In genomic region chr17:37118738-37119137, GRCh38 we compare ENCODE assay signal across 27 cellular contexts.
A peak's percentile ranks its signal among the peaks of the same experiment; 100 is the strongest.
DNase-seq lines count a peak whose midpoint lies in the region; ATAC-seq, FAIRE-seq and TF ChIP-seq lines count a peak whose summit lies in the region.
"Had no signal": no experiment of that assay in that cellular context is flagged by ENCODE, and none has a peak within 500 bp of the region (broad histone marks: within the 10 kb centered on the region; RNA-seq: fewer than 3 reads in every experiment).

No MANE protein-coding gene starts in this region.

- TF ChIP-seq CTCF in liver (IDR thresholded peaks at IDR 0.05; ENCODE audit: low read depth, low read length, missing input control) (no peak), HepG2 (CRISPR knock-in tag; IDR thresholded peaks at IDR 0.05) (no peak), WTC11 (IDR thresholded peaks at IDR 0.05) (no peak), testis (IDR thresholded peaks at IDR 0.05) (no peak)

- FAIRE-seq in HepG2 (lab: Jason Lieb, UNC) (no peak), H54 (lab: Jason Lieb, UNC) (no peak)
- FAIRE-seq: A204.1, G401.6 had no signal

- ATAC-seq in HepG2, result no peak
- no peak for ATAC-seq in WTC11
- peak; percentile 30 for ATAC-seq in left lobe of liver
- ATAC-seq: HCT116, Right ventricle myocardium inferior had no signal

- no peak for TF ChIP-seq RAD21 in liver (IDR thresholded peaks at IDR 0.05)
- TF ChIP-seq RAD21 in HepG2 (CRISPR knock-in tag; IDR thresholded peaks at IDR 0.05), result no peak

- no TSS peak for BruUV-seq in HepG2 (replicated peaks; lab: Mats Ljungman, UMichigan)

- H3K4me1 ChIP-seq in liver (ENCODE audit: control insufficient read depth in 4 of 4, insufficient read depth in 4 of 4, low read length in 3 of 4) (peaks cover 10 to 19% (median 12%) of the 10 kb centered on the region in 4 donors), HepG2 (ENCODE audit: insufficient read depth, low read length) (no peaks in the 10 kb centered on the region), testis (peaks cover 8% of the 10 kb centered on the region)
- H3K4me1 ChIP-seq: SJCRH30 had no signal

- no peaks in the 10 kb centered on the region for H4K20me1 ChIP-seq in HepG2 (ENCODE audit: insufficient read depth, low read length)
- H4K20me1 ChIP-seq: BLaER1 had no signal

- intact Hi-C loops in HepG2 (cut with micrococcal nuclease; ENCODE audit: unreplicated experiment) (no loop called here), testis (cut with DNase I; ENCODE audit: low total_unique reads) (no loop called here)

- no peak for TF ChIP-seq EP300 in HepG2 (IDR thresholded peaks at IDR 0.05; ENCODE audit: low read depth in 2 of 2, low read length in 2 of 2)
- TF ChIP-seq EP300 in HepG2 (CRISPR knock-in tag; IDR thresholded peaks at IDR 0.05; ENCODE audit: borderline replicate concordance), result no peak

- H3K4me3 Mint-ChIP-seq in WTC11, result no peak overlapping the region
- H3K4me3 Mint-ChIP-seq: CD4-positive, alpha-beta memory T cell had no signal

- H3K36me3 Mint-ChIP-seq in WTC11, result peaks cover 34% of the 10 kb centered on the region

- H3K4me2 ChIP-seq in HepG2 (ENCODE audit: low read depth, low read length), result no peak overlapping the region
- H3K4me2 ChIP-seq: PC-9 had no signal

- H3K9me3 ChIP-seq in liver (ENCODE audit: control insufficient read depth in 4 of 4, low read length in 3 of 4), result no peaks in the 10 kb centered on the region
- no peaks in the 10 kb centered on the region for H3K9me3 ChIP-seq in HepG2 (ENCODE audit: low read length)
- no peaks in the 10 kb centered on the region for H3K9me3 ChIP-seq in testis
- H3K9me3 ChIP-seq: BLaER1, MG63 had no signal

- CTCF ChIA-PET in HepG2 (lab: Yijun Ruan, JAX; ENCODE audit: low intra/inter-chr PET ratio, low total read pairs), result no interaction called here
- CTCF ChIA-PET in WTC11 (lab: Charles Lee), result interaction anchor here (1.3 to 3.0 kb wide), 2 partner anchors 56 to 121 kb away, joined by 6 to 16 read pairs; no protein-coding TSS in a partner anchor

- H3K9ac ChIP-seq in liver (ENCODE audit: low read depth in 1 of 2, low read length in 2 of 2) (no peak overlapping the region), HepG2 (ENCODE audit: insufficient read depth, low read depth, low read length) (no peak overlapping the region)
- H3K9ac ChIP-seq: BLaER1 had no signal

- H3K27ac ChIP-seq in liver (ENCODE audit: low read depth in 1 of 2, low read length in 2 of 2), result peak overlapping the region; percentile 17 to 38
- H3K27ac ChIP-seq in HepG2 (ENCODE audit: extremely low read length, insufficient read depth, low read length), result no peak overlapping the region
- no peak overlapping the region for H3K27ac ChIP-seq in testis
- H3K27ac ChIP-seq: BLaER1, PC-9, SJCRH30 had no signal

- TF ChIP-seq POLR2A in HepG2 (IDR thresholded peaks at IDR 0.05; ENCODE audit: insufficient read depth in 1 of 2, low read depth in 2 of 2, low read length in 2 of 2) (no peak), testis (IDR thresholded peaks at IDR 0.05) (no peak), H54 (IDR thresholded peaks at IDR 0.05; ENCODE audit: low read depth, low read length) (no peak)

- 43% methylated on average over 3 of the region's 3 CpGs for WGBS in liver
- WGBS in HepG2 (ENCODE audit: low lambda C conversion rate), result 86% methylated on average over 3 of the region's 3 CpGs
- 21 to 38% methylated on average over 3 of the region's 3 CpGs for WGBS in testis, 2 donors

- no peak for DNase-seq in HepG2 (ENCODE audit: low spot score)
- DNase-seq in WTC11 (ENCODE audit: low spot score), result no peak
- no peak for DNase-seq in left lobe of liver (ENCODE audit: low spot score)
- peak; percentile 63 for DNase-seq in testis
- no peak for DNase-seq in activated T-cell treated with anti-CD3 and anti-CD28 coated beads, Interleukin-2, amount 50 U/mL, for 48 hours
- no peak for DNase-seq in H54 (ENCODE audit: insufficient read length, low spot score)
- DNase-seq in G401 (ENCODE audit: low spot score), result no peak
- DNase-seq: CD4-positive, alpha-beta memory T cell; COR-L47; DMS53; GOT3; KG1; MG63; NCI-H1417; NCI-H1694 treated with DMSO at 0.1 percent for 48 hours; NCI-H2081; NCI-H345; NCI-H524; NCI-H774; PC-9; SJCRH30 had no signal

- in situ Hi-C loops in HepG2 (cut with HindIII; ENCODE audit: extremely low pct_ligation_motif_present, low pct_unique_long_range_greater_than_20kb) (no loop called here), G401 (cut with HindIII; ENCODE audit: low sequenced_read_pairs) (no loop called here)

- no peaks in the 10 kb centered on the region for H3K79me2 ChIP-seq in HepG2 (ENCODE audit: insufficient read depth, low read length)

- no peaks in the 10 kb centered on the region for H3K9me3 Mint-ChIP-seq in WTC11
- H3K9me3 Mint-ChIP-seq: CD4-positive, alpha-beta memory T cell had no signal

- H3K27me3 Mint-ChIP-seq in WTC11 (ENCODE audit: low read depth), result no peaks in the 10 kb centered on the region
- H3K27me3 Mint-ChIP-seq: CD4-positive, alpha-beta memory T cell had no signal

- H3K36me3 ChIP-seq in liver (ENCODE audit: control insufficient read depth in 4 of 4, insufficient read depth in 3 of 4, low read depth in 1 of 4, low read length in 3 of 4), result peaks cover 4 to 25% (median 12%) of the 10 kb centered on the region in 4 donors
- H3K36me3 ChIP-seq in HepG2 (replicated peaks in 1 of 2; ENCODE audit: control insufficient read depth in 1 of 2, insufficient read depth in 2 of 2, low read length in 2 of 2), result peaks cover 17 to 62% of the 10 kb centered on the region in 2 experiments
- no peaks in the 10 kb centered on the region for H3K36me3 ChIP-seq in testis (ENCODE audit: low read depth, missing control alignments)

- H3K27me3 ChIP-seq in liver (ENCODE audit: control insufficient read depth in 4 of 4, insufficient read depth in 4 of 4, low read length in 3 of 4), result no peaks in the 10 kb centered on the region
- H3K27me3 ChIP-seq in HepG2 (ENCODE audit: control insufficient read depth in 1 of 2, insufficient read depth in 2 of 2, low read length in 2 of 2), result no peaks in the 10 kb centered on the region
- H3K27me3 ChIP-seq in testis, result no peaks in the 10 kb centered on the region
- H3K27me3 ChIP-seq: BLaER1, MG63, SJCRH30 had no signal

- POLR2A ChIA-PET in HepG2 (lab: Yijun Ruan, JAX) (no interaction called here), WTC11 (lab: Charles Lee) (no interaction called here)

- H2AFZ ChIP-seq in HepG2 (ENCODE audit: low read length), result no peak overlapping the region
- H2AFZ ChIP-seq: PC-9 had no signal

- H3K27ac Mint-ChIP-seq in WTC11, result peak overlapping the region; percentile 94; the same call in 1 of the 2 replicates

- peaks cover 44% of the 10 kb centered on the region for H3K4me1 Mint-ChIP-seq in WTC11
- H3K4me1 Mint-ChIP-seq: CD4-positive, alpha-beta memory T cell had no signal

- H3K4me3 ChIP-seq in liver (ENCODE audit: low read depth in 1 of 3, low read length in 3 of 3) (no peak overlapping the region), HepG2 (replicated peaks in 1 of 3; ENCODE audit: insufficient read depth in 1 of 3, low read depth in 2 of 3, low read length in 3 of 3) (no peak overlapping the region), testis (no peak overlapping the region)
- H3K4me3 ChIP-seq: BLaER1, MG63, PC-9, SJCRH30 had no signal

TF ChIP-seq in liver, 16 proteins besides CTCF, POLR2A, EP300 and RAD21 (continues in another document):
- peak; percentile 30 to 55 for TF ChIP-seq RXRA (IDR thresholded peaks at IDR 0.05)

TF ChIP-seq in WTC11, 78 proteins besides CTCF, POLR2A, EP300 and RAD21 (continues in another document):
- TF ChIP-seq E2F5 (CRISPR knock-in tag; IDR thresholded peaks at IDR 0.05) (no peak), ATF6 (CRISPR knock-in tag; IDR thresholded peaks at IDR 0.05) (no peak), USF2 (CRISPR knock-in tag; IDR thresholded peaks at IDR 0.05) (no peak)

Comparison
In these comparisons a context has a peak if more than half of its experiments do, and no peak if none do; other contexts are left out.
1. H3K27ac ChIP-seq: peak in liver (2 of 2); none in HepG2 (single experiment) and testis (0 of 2).